Comparison of ENCODE assay signal across 8 cellular contexts in genomic region chr20:62366370-62367135, GRCh38. TPM values are rescaled to one million over a fixed set of nuclear protein-coding genes. Genes with fewer than 3 reads are reported as not detected.
DNase-seq lines count a peak whose midpoint lies in the region; ATAC-seq and TF ChIP-seq lines count a peak whose summit lies in the region.

No MANE protein-coding gene starts in this region.

- no peaks in the 10 kb centered on the region for H3K36me3 Mint-ChIP-seq in mesothelial cell of epicardium

- peak overlapping the region; percentile 75 for H3K4me3 Mint-ChIP-seq in mesothelial cell of epicardium

- H3K9me3 Mint-ChIP-seq in mesothelial cell of epicardium: no peaks in the 10 kb centered on the region

- ATAC-seq in GM18868 (IDR thresholded peaks at IDR 0.05; ENCODE audit: unreplicated experiment): no peak
- ATAC-seq in HG02973 (IDR thresholded peaks at IDR 0.05; ENCODE audit: unreplicated experiment): no peak
- ATAC-seq in HG03439 (IDR thresholded peaks at IDR 0.05; ENCODE audit: unreplicated experiment): no peak

- peaks cover 59% of the 10 kb centered on the region for H3K4me1 Mint-ChIP-seq in mesothelial cell of epicardium

- peak overlapping the region; percentile 94 for H3K27ac Mint-ChIP-seq in mesothelial cell of epicardium

- no peak for TF ChIP-seq CTCF in mesothelial cell of epicardium (IDR thresholded peaks at IDR 0.05; ENCODE audit: unreplicated experiment)

- peak; percentile 91 for DNase-seq in ELF-1 (ENCODE audit: low read depth, low spot score)
- DNase-seq in NCI-H146 treated with DMSO at 0.1 percent for 48 hours (lab: John Stamatoyannopoulos, UW; ENCODE audit: unreplicated experiment): peak; percentile 27
- peak; percentile 34 for DNase-seq in dermis blood vessel endothelial cell
- peak in 1 of 2 experiments; percentile 66 for DNase-seq in mesothelial cell of epicardium (ENCODE audit: low spot score in 2 of 2, unreplicated experiment in 2 of 2)
- no peak for DNase-seq in NCI-H1092 treated with DMSO at 0.1 percent for 48 hours (lab: John Stamatoyannopoulos, UW)

- H3K27me3 Mint-ChIP-seq in mesothelial cell of epicardium (ENCODE audit: low read depth): no peaks in the 10 kb centered on the region

RNA-seq across cellular contexts. Expression of gene LAMA5, which starts 0.6 kb away (rescaled TPM):
- total RNA-seq in dermis blood vessel endothelial cell (55.8 and 127 TPM in 2 replicates), mesothelial cell of epicardium (571 to 618 TPM (median 601 TPM) in 3 replicates)

RNA-seq across cellular contexts. Expression of gene RPS21, which starts 20.4 kb away (rescaled TPM):
- total RNA-seq in dermis blood vessel endothelial cell: 226 and 1,095 TPM in 2 replicates
- total RNA-seq in mesothelial cell of epicardium: 1,089 to 1,145 TPM (median 1,126 TPM) in 3 replicates

RNA-seq across cellular contexts. Expression of gene CABLES2, which starts 40.5 kb away (rescaled TPM):
- 0.85 and 1.9 TPM in 2 replicates for total RNA-seq in dermis blood vessel endothelial cell
- total RNA-seq in mesothelial cell of epicardium: 22.8 to 23.7 TPM (median 23.6 TPM) in 3 replicates
